In the genomic region with DNA sequence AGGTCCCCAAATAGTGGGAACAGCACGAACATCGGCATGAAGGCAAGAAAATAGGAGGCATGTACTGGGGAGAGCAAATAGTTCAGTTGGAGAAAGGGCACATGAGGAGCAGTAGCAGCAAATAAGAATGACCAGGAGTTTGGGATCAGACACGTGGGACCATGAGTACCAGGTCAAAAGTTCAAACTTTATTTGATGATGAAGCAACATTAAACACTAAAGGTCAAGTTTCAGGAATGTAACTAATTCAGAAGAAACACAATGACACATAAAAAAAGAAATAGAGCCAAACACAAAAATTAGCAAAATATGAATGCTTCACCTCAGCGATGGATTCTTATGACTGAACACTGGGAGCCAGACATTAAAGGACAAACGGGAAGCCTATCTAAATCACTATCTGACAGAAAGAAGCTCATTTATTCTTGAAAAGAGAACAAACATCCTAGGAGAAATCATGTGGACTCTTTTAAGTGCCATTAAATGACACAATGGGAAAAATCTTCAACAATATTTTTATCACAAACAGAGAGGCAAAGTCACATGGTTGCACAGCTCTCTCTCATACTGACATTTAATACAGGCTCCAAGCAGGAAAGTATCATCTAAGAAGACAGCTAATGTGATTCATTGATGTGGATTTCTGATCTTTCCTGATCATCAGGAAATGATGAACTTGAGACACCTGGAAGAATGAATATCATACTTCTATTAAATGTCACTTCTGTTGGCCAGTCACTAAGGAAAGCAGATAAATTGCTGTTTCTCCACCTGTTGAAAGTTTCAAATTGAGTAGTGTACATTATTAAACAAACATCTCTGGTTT, we compare ENCODE assay signal across 1 cellular context.
TF ChIP-seq lines count a peak whose summit lies in the region.

No MANE protein-coding gene starts in this region.

TF ChIP-seq in HepG2, 621 proteins besides CTCF, POLR2A, EP300 and RAD21 (continued from another document and continues in another):
- TF ChIP-seq, protein P1, sequence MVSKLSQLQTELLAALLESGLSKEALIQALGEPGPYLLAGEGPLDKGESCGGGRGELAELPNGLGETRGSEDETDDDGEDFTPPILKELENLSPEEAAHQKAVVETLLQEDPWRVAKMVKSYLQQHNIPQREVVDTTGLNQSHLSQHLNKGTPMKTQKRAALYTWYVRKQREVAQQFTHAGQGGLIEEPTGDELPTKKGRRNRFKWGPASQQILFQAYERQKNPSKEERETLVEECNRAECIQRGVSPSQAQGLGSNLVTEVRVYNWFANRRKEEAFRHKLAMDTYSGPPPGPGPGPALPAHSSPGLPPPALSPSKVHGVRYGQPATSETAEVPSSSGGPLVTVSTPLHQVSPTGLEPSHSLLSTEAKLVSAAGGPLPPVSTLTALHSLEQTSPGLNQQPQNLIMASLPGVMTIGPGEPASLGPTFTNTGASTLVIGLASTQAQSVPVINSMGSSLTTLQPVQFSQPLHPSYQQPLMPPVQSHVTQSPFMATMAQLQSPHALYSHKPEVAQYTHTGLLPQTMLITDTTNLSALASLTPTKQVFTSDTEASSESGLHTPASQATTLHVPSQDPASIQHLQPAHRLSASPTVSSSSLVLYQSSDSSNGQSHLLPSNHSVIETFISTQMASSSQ (IDR thresholded peaks at IDR 0.05; ENCODE audit: low read depth): 0 out of 2 replicates have a peak, but pooled peaks have one; percentile 13
- TF ChIP-seq, protein P1 (CRISPR knock-in tag; IDR thresholded peaks at IDR 0.05; ENCODE audit: borderline replicate concordance): peak; percentile 53; the same call in 1 of the 2 replicates
- TF ChIP-seq TEAD3 (CRISPR knock-in tag; optimal IDR thresholded peaks at IDR 0.05; ENCODE audit: borderline replicate concordance) (peak; percentile 75), SP5 (CRISPR knock-in tag; IDR thresholded peaks at IDR 0.05; ENCODE audit: borderline replicate concordance, low read depth) (no peak), ZNF564 (CRISPR knock-in tag; IDR thresholded peaks at IDR 0.05) (no peak), SOX5 (CRISPR knock-in tag; IDR thresholded peaks at IDR 0.05; ENCODE audit: borderline replicate concordance) (peak; percentile 56), ZNF33A (CRISPR knock-in tag; IDR thresholded peaks at IDR 0.05; ENCODE audit: borderline replicate concordance) (no peak), KLF16 (CRISPR knock-in tag; IDR thresholded peaks at IDR 0.05) (no peak), ZNF790 (CRISPR knock-in tag; IDR thresholded peaks at IDR 0.05; ENCODE audit: borderline replicate concordance) (no peak), NR2F6 (IDR thresholded peaks at IDR 0.05) (peak; percentile 97), NR2F6 (CRISPR knock-in tag; IDR thresholded peaks at IDR 0.05) (peak; percentile 96), CREB1 (IDR thresholded peaks at IDR 0.05) (no peak), CREB1 (CRISPR knock-in tag; IDR thresholded peaks at IDR 0.05) (no peak), ZNF891 (CRISPR knock-in tag; IDR thresholded peaks at IDR 0.05) (no peak), U2AF1 (optimal IDR thresholded peaks at IDR 0.05; ENCODE audit: low read depth, low read length) (no peak), HOXD1 (CRISPR knock-in tag; IDR thresholded peaks at IDR 0.05) (0 out of 2 replicates have a peak, but pooled peaks have one; percentile 43), HOXA9 (CRISPR knock-in tag; IDR thresholded peaks at IDR 0.05; ENCODE audit: borderline replicate concordance) (no peak), KDM1A (CRISPR knock-in tag; IDR thresholded peaks at IDR 0.05) (no peak), ZNF567 (CRISPR knock-in tag; IDR thresholded peaks at IDR 0.05; ENCODE audit: borderline replicate concordance) (no peak), FOXJ3 (CRISPR knock-in tag; IDR thresholded peaks at IDR 0.05; ENCODE audit: borderline replicate concordance) (peak; percentile 74; the same call in 1 of the 2 replicates), HOXA5 (CRISPR knock-in tag; IDR thresholded peaks at IDR 0.05) (0 out of 2 replicates have a peak, but pooled peaks have one; percentile 21), ZNF780A (CRISPR knock-in tag; IDR thresholded peaks at IDR 0.05) (no peak), IRF2 (CRISPR knock-in tag; IDR thresholded peaks at IDR 0.05) (no peak), ZNF510 (CRISPR knock-in tag; IDR thresholded peaks at IDR 0.05; ENCODE audit: low read depth) (no peak), KDM5B (CRISPR knock-in tag; IDR thresholded peaks at IDR 0.05; ENCODE audit: borderline replicate concordance) (no peak), RFX3 (CRISPR knock-in tag; IDR thresholded peaks at IDR 0.05) (no peak), ZSCAN25 (CRISPR knock-in tag; IDR thresholded peaks at IDR 0.05) (no peak), GTF2F1 (IDR thresholded peaks at IDR 0.05; ENCODE audit: low read length) (no peak), ZNF776 (CRISPR knock-in tag; IDR thresholded peaks at IDR 0.05) (no peak), ARNTL (CRISPR knock-in tag; IDR thresholded peaks at IDR 0.05) (0 out of 2 replicates have a peak, but pooled peaks have one; percentile 65), PRMT3 (CRISPR knock-in tag; IDR thresholded peaks at IDR 0.05; ENCODE audit: borderline replicate concordance, low read depth) (no peak), ZFY (CRISPR knock-in tag; IDR thresholded peaks at IDR 0.05) (no peak), CREM (IDR thresholded peaks at IDR 0.05) (peak; percentile 63), CREM (CRISPR knock-in tag; IDR thresholded peaks at IDR 0.05) (no peak), BHLHE40 (IDR thresholded peaks at IDR 0.05; ENCODE audit: low read length) (peak; percentile 64; the same call in 1 of the 2 replicates), ZNF746 (CRISPR knock-in tag; IDR thresholded peaks at IDR 0.05) (no peak), ZBTB42 (CRISPR knock-in tag; IDR thresholded peaks at IDR 0.05) (no peak), FOXC1 (CRISPR knock-in tag; IDR thresholded peaks at IDR 0.05; ENCODE audit: borderline replicate concordance) (no peak), ZNF230 (CRISPR knock-in tag; IDR thresholded peaks at IDR 0.05) (no peak), ZSCAN21 (CRISPR knock-in tag; IDR thresholded peaks at IDR 0.05; ENCODE audit: borderline replicate concordance) (no peak)
- TF ChIP-seq, protein P2, sequence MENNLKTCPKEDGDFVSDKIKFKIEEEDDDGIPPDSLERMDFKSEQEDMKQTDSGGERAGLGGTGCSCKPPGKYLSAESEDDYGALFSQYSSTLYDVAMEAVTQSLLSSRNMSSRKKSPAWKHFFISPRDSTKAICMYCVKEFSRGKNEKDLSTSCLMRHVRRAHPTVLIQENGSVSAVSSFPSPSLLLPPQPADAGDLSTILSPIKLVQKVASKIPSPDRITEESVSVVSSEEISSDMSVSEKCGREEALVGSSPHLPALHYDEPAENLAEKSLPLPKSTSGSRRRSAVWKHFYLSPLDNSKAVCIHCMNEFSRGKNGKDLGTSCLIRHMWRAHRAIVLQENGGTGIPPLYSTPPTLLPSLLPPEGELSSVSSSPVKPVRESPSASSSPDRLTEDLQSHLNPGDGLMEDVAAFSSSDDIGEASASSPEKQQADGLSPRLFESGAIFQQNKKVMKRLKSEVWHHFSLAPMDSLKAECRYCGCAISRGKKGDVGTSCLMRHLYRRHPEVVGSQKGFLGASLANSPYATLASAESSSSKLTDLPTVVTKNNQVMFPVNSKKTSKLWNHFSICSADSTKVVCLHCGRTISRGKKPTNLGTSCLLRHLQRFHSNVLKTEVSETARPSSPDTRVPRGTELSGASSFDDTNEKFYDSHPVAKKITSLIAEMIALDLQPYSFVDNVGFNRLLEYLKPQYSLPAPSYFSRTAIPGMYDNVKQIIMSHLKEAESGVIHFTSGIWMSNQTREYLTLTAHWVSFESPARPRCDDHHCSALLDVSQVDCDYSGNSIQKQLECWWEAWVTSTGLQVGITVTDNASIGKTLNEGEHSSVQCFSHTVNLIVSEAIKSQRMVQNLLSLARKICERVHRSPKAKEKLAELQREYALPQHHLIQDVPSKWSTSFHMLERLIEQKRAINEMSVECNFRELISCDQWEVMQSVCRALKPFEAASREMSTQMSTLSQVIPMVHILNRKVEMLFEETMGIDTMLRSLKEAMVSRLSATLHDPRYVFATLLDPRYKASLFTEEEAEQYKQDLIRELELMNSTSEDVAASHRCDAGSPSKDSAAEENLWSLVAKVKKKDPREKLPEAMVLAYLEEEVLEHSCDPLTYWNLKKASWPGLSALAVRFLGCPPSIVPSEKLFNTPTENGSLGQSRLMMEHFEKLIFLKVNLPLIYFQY (CRISPR knock-in tag; IDR thresholded peaks at IDR 0.05; ENCODE audit: borderline replicate concordance): no peak; the same call in 1 of the 2 replicates
- TF ChIP-seq, protein P3, sequence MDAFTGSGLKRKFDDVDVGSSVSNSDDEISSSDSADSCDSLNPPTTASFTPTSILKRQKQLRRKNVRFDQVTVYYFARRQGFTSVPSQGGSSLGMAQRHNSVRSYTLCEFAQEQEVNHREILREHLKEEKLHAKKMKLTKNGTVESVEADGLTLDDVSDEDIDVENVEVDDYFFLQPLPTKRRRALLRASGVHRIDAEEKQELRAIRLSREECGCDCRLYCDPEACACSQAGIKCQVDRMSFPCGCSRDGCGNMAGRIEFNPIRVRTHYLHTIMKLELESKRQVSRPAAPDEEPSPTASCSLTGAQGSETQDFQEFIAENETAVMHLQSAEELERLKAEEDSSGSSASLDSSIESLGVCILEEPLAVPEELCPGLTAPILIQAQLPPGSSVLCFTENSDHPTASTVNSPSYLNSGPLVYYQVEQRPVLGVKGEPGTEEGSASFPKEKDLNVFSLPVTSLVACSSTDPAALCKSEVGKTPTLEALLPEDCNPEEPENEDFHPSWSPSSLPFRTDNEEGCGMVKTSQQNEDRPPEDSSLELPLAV (CRISPR knock-in tag; conservative IDR thresholded peaks at IDR 0.05; ENCODE audit: low read depth): no peak
- TF ChIP-seq, protein P4, sequence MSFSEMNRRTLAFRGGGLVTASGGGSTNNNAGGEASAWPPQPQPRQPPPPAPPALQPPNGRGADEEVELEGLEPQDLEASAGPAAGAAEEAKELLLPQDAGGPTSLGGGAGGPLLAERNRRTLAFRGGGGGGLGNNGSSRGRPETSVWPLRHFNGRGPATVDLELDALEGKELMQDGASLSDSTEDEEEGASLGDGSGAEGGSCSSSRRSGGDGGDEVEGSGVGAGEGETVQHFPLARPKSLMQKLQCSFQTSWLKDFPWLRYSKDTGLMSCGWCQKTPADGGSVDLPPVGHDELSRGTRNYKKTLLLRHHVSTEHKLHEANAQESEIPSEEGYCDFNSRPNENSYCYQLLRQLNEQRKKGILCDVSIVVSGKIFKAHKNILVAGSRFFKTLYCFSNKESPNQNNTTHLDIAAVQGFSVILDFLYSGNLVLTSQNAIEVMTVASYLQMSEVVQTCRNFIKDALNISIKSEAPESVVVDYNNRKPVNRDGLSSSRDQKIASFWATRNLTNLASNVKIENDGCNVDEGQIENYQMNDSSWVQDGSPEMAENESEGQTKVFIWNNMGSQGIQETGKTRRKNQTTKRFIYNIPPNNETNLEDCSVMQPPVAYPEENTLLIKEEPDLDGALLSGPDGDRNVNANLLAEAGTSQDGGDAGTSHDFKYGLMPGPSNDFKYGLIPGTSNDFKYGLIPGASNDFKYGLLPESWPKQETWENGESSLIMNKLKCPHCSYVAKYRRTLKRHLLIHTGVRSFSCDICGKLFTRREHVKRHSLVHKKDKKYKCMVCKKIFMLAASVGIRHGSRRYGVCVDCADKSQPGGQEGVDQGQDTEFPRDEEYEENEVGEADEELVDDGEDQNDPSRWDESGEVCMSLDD (CRISPR knock-in tag; IDR thresholded peaks at IDR 0.05; ENCODE audit: borderline replicate concordance): no peak
- TF ChIP-seq, protein P5, sequence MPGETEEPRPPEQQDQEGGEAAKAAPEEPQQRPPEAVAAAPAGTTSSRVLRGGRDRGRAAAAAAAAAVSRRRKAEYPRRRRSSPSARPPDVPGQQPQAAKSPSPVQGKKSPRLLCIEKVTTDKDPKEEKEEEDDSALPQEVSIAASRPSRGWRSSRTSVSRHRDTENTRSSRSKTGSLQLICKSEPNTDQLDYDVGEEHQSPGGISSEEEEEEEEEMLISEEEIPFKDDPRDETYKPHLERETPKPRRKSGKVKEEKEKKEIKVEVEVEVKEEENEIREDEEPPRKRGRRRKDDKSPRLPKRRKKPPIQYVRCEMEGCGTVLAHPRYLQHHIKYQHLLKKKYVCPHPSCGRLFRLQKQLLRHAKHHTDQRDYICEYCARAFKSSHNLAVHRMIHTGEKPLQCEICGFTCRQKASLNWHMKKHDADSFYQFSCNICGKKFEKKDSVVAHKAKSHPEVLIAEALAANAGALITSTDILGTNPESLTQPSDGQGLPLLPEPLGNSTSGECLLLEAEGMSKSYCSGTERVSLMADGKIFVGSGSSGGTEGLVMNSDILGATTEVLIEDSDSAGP (CRISPR knock-in tag; IDR thresholded peaks at IDR 0.05; ENCODE audit: borderline replicate concordance): no peak
- TF ChIP-seq, protein P6, sequence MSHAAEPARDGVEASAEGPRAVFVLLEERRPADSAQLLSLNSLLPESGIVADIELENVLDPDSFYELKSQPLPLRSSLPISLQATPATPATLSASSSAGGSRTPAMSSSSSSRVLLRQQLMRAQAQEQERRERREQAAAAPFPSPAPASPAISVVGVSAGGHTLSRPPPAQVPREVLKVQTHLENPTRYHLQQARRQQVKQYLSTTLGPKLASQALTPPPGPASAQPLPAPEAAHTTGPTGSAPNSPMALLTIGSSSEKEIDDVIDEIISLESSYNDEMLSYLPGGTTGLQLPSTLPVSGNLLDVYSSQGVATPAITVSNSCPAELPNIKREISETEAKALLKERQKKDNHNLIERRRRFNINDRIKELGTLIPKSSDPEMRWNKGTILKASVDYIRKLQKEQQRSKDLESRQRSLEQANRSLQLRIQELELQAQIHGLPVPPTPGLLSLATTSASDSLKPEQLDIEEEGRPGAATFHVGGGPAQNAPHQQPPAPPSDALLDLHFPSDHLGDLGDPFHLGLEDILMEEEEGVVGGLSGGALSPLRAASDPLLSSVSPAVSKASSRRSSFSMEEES (CRISPR knock-in tag; IDR thresholded peaks at IDR 0.05): peak; percentile 78
- TF ChIP-seq, protein P7, sequence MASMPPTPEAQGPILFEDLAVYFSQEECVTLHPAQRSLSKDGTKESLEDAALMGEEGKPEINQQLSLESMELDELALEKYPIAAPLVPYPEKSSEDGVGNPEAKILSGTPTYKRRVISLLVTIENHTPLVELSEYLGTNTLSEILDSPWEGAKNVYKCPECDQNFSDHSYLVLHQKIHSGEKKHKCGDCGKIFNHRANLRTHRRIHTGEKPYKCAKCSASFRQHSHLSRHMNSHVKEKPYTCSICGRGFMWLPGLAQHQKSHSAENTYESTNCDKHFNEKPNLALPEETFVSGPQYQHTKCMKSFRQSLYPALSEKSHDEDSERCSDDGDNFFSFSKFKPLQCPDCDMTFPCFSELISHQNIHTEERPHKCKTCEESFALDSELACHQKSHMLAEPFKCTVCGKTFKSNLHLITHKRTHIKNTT (CRISPR knock-in tag; IDR thresholded peaks at IDR 0.05): no peak
